In the genomic region with DNA sequence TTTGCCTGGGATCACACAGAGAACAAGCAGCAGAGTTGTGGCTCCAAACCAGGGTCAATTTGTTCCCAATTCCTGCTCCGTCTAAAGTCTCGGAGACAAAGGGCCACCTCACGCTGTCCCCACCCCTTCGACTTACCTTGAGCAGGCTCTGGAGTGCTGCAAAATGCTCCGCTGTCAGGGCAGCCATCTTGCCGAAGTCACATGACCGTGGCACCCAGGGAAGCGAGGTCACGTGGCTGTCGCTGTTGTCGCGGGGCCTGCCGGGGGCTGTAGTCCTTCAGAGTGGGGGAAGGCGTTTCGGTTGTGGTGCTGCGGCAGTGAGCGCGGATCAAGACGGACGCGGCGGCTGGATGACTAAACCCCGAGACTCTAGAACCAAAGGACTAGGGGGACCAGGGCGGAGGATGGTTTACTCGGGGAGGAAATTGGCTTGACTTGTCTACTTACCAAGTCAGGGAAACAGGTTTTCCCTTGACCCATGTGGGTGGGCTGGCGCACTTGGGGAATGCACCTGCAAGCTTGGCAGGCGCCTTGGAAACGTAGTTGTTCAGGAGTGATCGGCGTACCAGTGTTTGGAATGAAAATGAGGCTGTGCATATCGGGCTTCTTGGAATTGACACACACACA, we compare ENCODE assay signal across 8 cellular contexts. TPM values are rescaled to one million over a fixed set of nuclear protein-coding genes. Genes with fewer than 3 reads are reported as not detected.
DNase-seq lines count a peak whose midpoint lies in the region; ATAC-seq and TF ChIP-seq lines count a peak whose summit lies in the region.

A gene (minus strand): TSS at position 199 of the 627 bp plus-strand sequence. CDS start 12 bp downstream, at position 187.

- peak; percentile 95 for DNase-seq in DND-41
- peak; percentile 98 for DNase-seq in GM23248
- DNase-seq in Kasumi-1 (lab: John Stamatoyannopoulos, UW): peak; percentile 90 to 94
- DNase-seq in RPMI7951 (ENCODE audit: low read depth): peak; percentile 88
- DNase-seq in activated T-helper 1 cell treated with anti-CD3 and anti-CD28 coated beads, Interleukin-2, amount 50 U/mL, for 16 hours (ENCODE audit: low read depth in 1 of 2, low spot score in 1 of 2): peak; percentile 88 to 89
- DNase-seq in fibroblast of gingiva (ENCODE audit: low read depth): peak; percentile 86
- peak; percentile 89 for DNase-seq in naive B cell

- peaks cover 23 to 51% (median 34%) of the 10 kb centered on the region in 3 donors for H3K4me1 Mint-ChIP-seq in naive B cell
- peaks cover 57% of the 10 kb centered on the region for H3K4me1 Mint-ChIP-seq in stimulated activated memory B cell treated with anti-CD40 and anti-IgM and Interleukin-4, amounts not matched to agents 10 μg/mL and 1 μg/mL and 100 μg/mL, for 72 hours

- H3K27ac ChIP-seq in DND-41 (ENCODE audit: low read length) (peak within 1 kb of the TSS; percentile 63), GM23248 (peak within 1 kb of the TSS; percentile 33)

- ATAC-seq in DND-41 (ENCODE audit: insufficient read depth, low read depth): peak; percentile 98
- ATAC-seq in naive B cell (ENCODE audit: low read depth in 2 of 2): peak; percentile 98 to 99
- ATAC-seq in stimulated activated memory B cell treated with anti-CD40 and anti-IgM and Interleukin-4, amounts not matched to agents 10 μg/mL and 1 μg/mL and 100 μg/mL, for 72 hours: peak; percentile 99

- H3K4me3 ChIP-seq in DND-41 (ENCODE audit: low read depth in 1 of 2, low read length in 2 of 2): peak within 1 kb of the TSS; percentile 43 to 65
- peak within 1 kb of the TSS; percentile 100 for H3K4me3 ChIP-seq in GM23248

- H3K27me3 ChIP-seq in DND-41 (ENCODE audit: insufficient read depth, low read length, poor library complexity): no peaks in the 10 kb centered on the region
- no peaks in the 10 kb centered on the region for H3K27me3 ChIP-seq in GM23248 (replicated peaks; ENCODE audit: insufficient read depth)

- H3K4me2 ChIP-seq in DND-41 (ENCODE audit: insufficient read depth, low read length) (peak within 1 kb of the TSS; percentile 94), GM23248 (ENCODE audit: unreplicated experiment) (peak within 1 kb of the TSS; percentile 85)

- no peaks in the 10 kb centered on the region for H3K27me3 Mint-ChIP-seq in naive B cell
- no peaks in the 10 kb centered on the region for H3K27me3 Mint-ChIP-seq in stimulated activated memory B cell treated with anti-CD40 and anti-IgM and Interleukin-4, amounts not matched to agents 10 μg/mL and 1 μg/mL and 100 μg/mL, for 72 hours

- H3K9me3 ChIP-seq in DND-41 (ENCODE audit: insufficient read depth, low read length, severe bottlenecking): no peaks in the 10 kb centered on the region
- H3K9me3 ChIP-seq in GM23248 (ENCODE audit: low read depth): no peaks in the 10 kb centered on the region

- peak within 1 kb of the TSS; percentile 38 to 92 (median 86) for H3K27ac Mint-ChIP-seq in naive B cell
- peak within 1 kb of the TSS; percentile 88 for H3K27ac Mint-ChIP-seq in stimulated activated memory B cell treated with anti-CD40 and anti-IgM and Interleukin-4, amounts not matched to agents 10 μg/mL and 1 μg/mL and 100 μg/mL, for 72 hours

- H3K36me3 ChIP-seq in DND-41 (ENCODE audit: insufficient read depth, low read length) (no peaks in the 10 kb centered on the region), GM23248 (ENCODE audit: low read depth) (no peaks in the 10 kb centered on the region)

- H3K4me3 Mint-ChIP-seq in naive B cell: peak within 1 kb of the TSS; percentile 86 to 97 (median 94)
- H3K4me3 Mint-ChIP-seq in stimulated activated memory B cell treated with anti-CD40 and anti-IgM and Interleukin-4, amounts not matched to agents 10 μg/mL and 1 μg/mL and 100 μg/mL, for 72 hours: peak within 1 kb of the TSS; percentile 90

- H2AFZ ChIP-seq in DND-41 (ENCODE audit: low read depth, low read length) (peak within 1 kb of the TSS; percentile 97), GM23248 (peak within 1 kb of the TSS; percentile 100)

- H4K20me1 ChIP-seq in DND-41 (ENCODE audit: insufficient read depth, low read length) (no peaks in the 10 kb centered on the region), GM23248 (ENCODE audit: insufficient read depth) (no peaks in the 10 kb centered on the region; the same call in 1 of the 2 replicates)

- no peaks in the 10 kb centered on the region for H3K9me3 Mint-ChIP-seq in naive B cell
- H3K9me3 Mint-ChIP-seq in stimulated activated memory B cell treated with anti-CD40 and anti-IgM and Interleukin-4, amounts not matched to agents 10 μg/mL and 1 μg/mL and 100 μg/mL, for 72 hours: no peaks in the 10 kb centered on the region

- no peaks in the 10 kb centered on the region for H3K9me2 ChIP-seq in GM23248 (ENCODE audit: insufficient read depth)

- H3K79me2 ChIP-seq in DND-41 (ENCODE audit: insufficient read depth, low read length): peaks cover 24% of the 10 kb centered on the region
- peaks cover 40% of the 10 kb centered on the region for H3K79me2 ChIP-seq in GM23248 (ENCODE audit: insufficient read depth)

- TF ChIP-seq CTCF in DND-41 (IDR thresholded peaks at IDR 0.05; ENCODE audit: borderline replicate concordance, extremely low read depth, low read length, poor library complexity, severe bottlenecking): no peak

- no peaks in the 10 kb centered on the region for H3F3A ChIP-seq in GM23248 (ENCODE audit: insufficient read depth)

- H3K4me1 ChIP-seq in DND-41 (ENCODE audit: insufficient read depth, low read length) (peaks cover 23% of the 10 kb centered on the region), GM23248 (ENCODE audit: insufficient read depth) (peaks cover 7% of the 10 kb centered on the region; the same call in 1 of the 2 replicates)

- no peaks in the 10 kb centered on the region for H3K36me3 Mint-ChIP-seq in naive B cell
- no peaks in the 10 kb centered on the region for H3K36me3 Mint-ChIP-seq in stimulated activated memory B cell treated with anti-CD40 and anti-IgM and Interleukin-4, amounts not matched to agents 10 μg/mL and 1 μg/mL and 100 μg/mL, for 72 hours

- 5 to 7% methylated on average over 31 of the region's 31 CpGs for WGBS in GM23248 (ENCODE audit: low coverage in 1 of 2, low lambda C conversion rate in 2 of 2, missing lambda C conversion rate in 2 of 2), 2 experiments

- in situ Hi-C loops in GM23248 (cut with MboI): no loop called here

- H3K9ac ChIP-seq in DND-41 (ENCODE audit: low read depth, low read length) (peak within 1 kb of the TSS; percentile 57), GM23248 (peak within 1 kb of the TSS; percentile 91)

RNA-seq across cellular contexts. Expression of the gene that starts here (rescaled TPM):
- 42.2 and 44.0 TPM in 2 replicates for total RNA-seq in GM23248 (2014; rRNA removed; shearing (Covaris generic))
- polyA plus RNA-seq in GM23248 (2016; fragmentation: Nextera tagmentation; extraction: Ambion mirVana) (85.3 and 92.7 TPM in 2 replicates), naive B cell (ENCODE audit: low read depth in 6 of 6) (100 to 1,000 TPM in 5 of 6 donors, 10 to 100 TPM in 1; 98.1 to 107 (median 104) TPM)
- total RNA-seq in RPMI7951 (2014; rRNA removed; shearing (Covaris generic)): 41.4 and 59.2 TPM in 2 replicates

Comparison
In these comparisons a context has a peak if more than half of its experiments do, and no peak if none do; other contexts are left out.
1. Peak in every context shown above with its lines: DNase-seq, ATAC-seq, H3K4me3 ChIP-seq and H3K27ac ChIP-seq.